Comparison of ENCODE assay signal across 26 cellular contexts in genomic region chr5:154181156-154181555, GRCh38.
"Had no signal": no experiment of that assay in that cellular context is flagged by ENCODE, and none has a peak within 500 bp of the region (broad histone marks: within the 10 kb centered on the region; RNA-seq: fewer than 3 reads in every experiment).

No MANE protein-coding gene starts in this region.

- H3K27ac Mint-ChIP-seq: mesothelial cell of epicardium; natural killer cell treated with Interleukin-12 subunit alpha and Interleukin-12 subunit beta and Interleukin-15 and Interleukin-18, amount 100 ng/mL, for 72 hours; progenitor cell of endocrine pancreas; stimulated activated naive B cell treated with anti-CD40 and anti-IgM and Interleukin-4, amounts not matched to agents 10 μg/mL and 1 μg/mL and 100 μg/mL, for 72 hours had no signal

- H3K27me3 ChIP-seq: ovary, right atrium auricular region, right lobe of liver, stomach, testis, thyroid gland, upper lobe of right lung, uterus had no signal

- H3K4me1 ChIP-seq: left ventricle myocardium inferior, right lobe of liver, testis, thyroid gland, upper lobe of right lung, uterus had no signal

- H3K36me3 Mint-ChIP-seq: mesothelial cell of epicardium; natural killer cell treated with Interleukin-12 subunit alpha and Interleukin-12 subunit beta and Interleukin-15 and Interleukin-18, amount 100 ng/mL, for 72 hours; stimulated activated naive B cell treated with anti-CD40 and anti-IgM and Interleukin-4, amounts not matched to agents 10 μg/mL and 1 μg/mL and 100 μg/mL, for 72 hours had no signal

- H3K9me3 ChIP-seq: left ventricle myocardium inferior, ovary, right atrium auricular region, right lobe of liver, stomach, testis, thyroid gland, upper lobe of right lung, uterus had no signal

- H3K4me3 Mint-ChIP-seq: immature natural killer cell; mesothelial cell of epicardium; naive thymus-derived CD4-positive, alpha-beta T cell; natural killer cell treated with Interleukin-12 subunit alpha and Interleukin-12 subunit beta and Interleukin-15 and Interleukin-18, amount 100 ng/mL, for 72 hours; stimulated activated naive B cell treated with anti-CD40 and anti-IgM and Interleukin-4, amounts not matched to agents 10 μg/mL and 1 μg/mL and 100 μg/mL, for 72 hours had no signal

- FAIRE-seq: islet of Langerhans, kidney had no signal

- H3K4me3 ChIP-seq: left ventricle myocardium inferior, lung, ovary, right atrium auricular region, right lobe of liver, stomach, testis, thyroid gland, upper lobe of right lung, uterus had no signal

- H3K9me3 Mint-ChIP-seq: immature natural killer cell; mesothelial cell of epicardium; naive thymus-derived CD4-positive, alpha-beta T cell; natural killer cell treated with Interleukin-12 subunit alpha and Interleukin-12 subunit beta and Interleukin-15 and Interleukin-18, amount 100 ng/mL, for 72 hours; stimulated activated naive B cell treated with anti-CD40 and anti-IgM and Interleukin-4, amounts not matched to agents 10 μg/mL and 1 μg/mL and 100 μg/mL, for 72 hours had no signal

- DNase-seq: hippocampal formation; immature natural killer cell; kidney; left ventricle myocardium inferior; mesendoderm; naive thymus-derived CD4-positive, alpha-beta T cell; ovary; right lobe of liver; stimulated activated CD4-positive, alpha-beta T cell treated with anti-CD3 and anti-CD28 coated beads, Interleukin-12 subunit alpha, Interleukin-12 subunit beta, amount 100 ng/mL, for 4 hours; stimulated activated CD4-positive, alpha-beta T cell treated with anti-CD3 and anti-CD28 coated beads, Interleukin-15, amount 100 ng/mL, for 24 hours; stimulated activated CD4-positive, alpha-beta T cell treated with anti-CD3 and anti-CD28 coated beads, Interleukin-2, amount 100 ng/mL, for 24 hours; stimulated activated CD4-positive, alpha-beta T cell treated with anti-CD3 and anti-CD28 coated beads, Interleukin-4, amount 100 ng/mL, for 1 hour; stimulated activated naive B cell treated with anti-CD40 and anti-IgM and Interleukin-4, amounts not matched to agents 10 μg/mL and 1 μg/mL and 100 μg/mL, for 72 hours; stimulated activated naive CD8-positive, alpha-beta T cell treated with anti-CD3 and anti-CD28 coated beads, Interleukin-15, Interleukin-2, amounts not matched to agents 100 U/mL and 50 U/mL, for 24 hours; stomach; testis; thyroid gland; trophoblast cell; upper lobe of right lung; uterus had no signal

- H3K27ac ChIP-seq: left ventricle myocardium inferior, ovary, right atrium auricular region, right lobe of liver, stomach, testis, thyroid gland, upper lobe of right lung, uterus had no signal

- ATAC-seq: naive thymus-derived CD4-positive, alpha-beta T cell; natural killer cell treated with Interleukin-12 subunit alpha and Interleukin-12 subunit beta and Interleukin-15 and Interleukin-18, amount 100 ng/mL, for 72 hours; right lobe of liver; stimulated activated naive B cell treated with anti-CD40 and anti-IgM and Interleukin-4, amounts not matched to agents 10 μg/mL and 1 μg/mL and 100 μg/mL, for 72 hours; stimulated activated naive CD8-positive, alpha-beta T cell treated with anti-CD3 and anti-CD28 coated beads, Interleukin-15, Interleukin-2, amounts not matched to agents 100 U/mL and 50 U/mL, for 24 hours; upper lobe of right lung had no signal

- H3K36me3 ChIP-seq: left ventricle myocardium inferior, ovary, right atrium auricular region, right lobe of liver, stomach, thyroid gland, upper lobe of right lung, uterus had no signal
